8 cellular contexts compared by ENCODE assay signal in the genomic region with DNA sequence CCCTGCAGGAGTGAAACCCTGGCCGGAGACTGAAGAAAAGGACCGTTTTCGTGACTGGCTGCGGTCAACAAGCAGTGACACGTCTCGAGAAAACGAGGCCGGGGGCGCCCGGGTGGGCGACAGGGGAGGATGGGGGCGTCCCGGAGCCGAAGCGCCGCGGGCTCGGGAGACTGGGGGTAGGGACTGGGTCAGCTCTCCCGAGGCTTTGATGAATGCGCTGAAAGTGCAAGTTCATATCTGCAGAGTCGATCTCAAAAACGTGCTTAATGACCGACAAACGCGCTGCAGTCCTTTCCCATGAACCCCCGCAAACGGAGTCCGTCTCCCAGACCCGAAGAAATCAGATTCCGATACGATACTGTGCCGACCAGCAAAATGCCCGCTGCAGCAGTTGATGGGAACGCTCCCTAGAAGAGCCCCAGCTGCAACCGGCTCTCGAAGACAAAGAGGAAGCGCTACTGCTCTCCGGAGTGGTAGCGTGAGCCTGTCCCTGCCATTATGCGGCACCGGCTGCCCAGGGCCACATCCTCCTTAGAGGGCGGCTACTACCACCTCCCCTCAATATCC. TPM values are rescaled to one million over a fixed set of nuclear protein-coding genes. Genes with fewer than 3 reads are reported as not detected.
DNase-seq lines count a peak whose midpoint lies in the region; ATAC-seq, FAIRE-seq and TF ChIP-seq lines count a peak whose summit lies in the region.

No MANE protein-coding gene starts in this region.

- H3K27me3 Mint-ChIP-seq in activated CD4-positive, alpha-beta T cell treated with anti-CD3 and anti-CD28 coated beads, Interleukin-2, amount 10 ng/mL, durations not matched to agents 7 days and 5 days, result peaks cover 9% of the 10 kb centered on the region
- peaks cover 7 to 13% of the 10 kb centered on the region in 2 donors for H3K27me3 Mint-ChIP-seq in effector memory CD8-positive, alpha-beta T cell
- H3K27me3 Mint-ChIP-seq in memory B cell, result peaks cover 10% of the 10 kb centered on the region

- CTCF ChIA-PET in activated CD4-positive, alpha-beta T cell treated with anti-CD3 and anti-CD28 coated beads, Interleukin-2, amount 10 ng/mL, durations not matched to agents 7 days and 5 days (lab: Charles Lee), result interaction anchor here (2.1 kb wide), 1 partner anchor 15 kb away, joined by 5 read pairs; no protein-coding TSS in a partner anchor

- peak overlapping the region; percentile 77 for H3K4me3 Mint-ChIP-seq in activated CD4-positive, alpha-beta T cell treated with anti-CD3 and anti-CD28 coated beads, Interleukin-2, amount 10 ng/mL, durations not matched to agents 7 days and 5 days
- H3K4me3 Mint-ChIP-seq in effector memory CD8-positive, alpha-beta T cell, result peak overlapping the region; percentile 82 to 83
- peak overlapping the region; percentile 90 for H3K4me3 Mint-ChIP-seq in memory B cell

- peak overlapping the region; percentile 52 for H3K27ac Mint-ChIP-seq in activated CD4-positive, alpha-beta T cell treated with anti-CD3 and anti-CD28 coated beads, Interleukin-2, amount 10 ng/mL, durations not matched to agents 7 days and 5 days
- peak overlapping the region in 1 of 2 donors; percentile 56 for H3K27ac Mint-ChIP-seq in effector memory CD8-positive, alpha-beta T cell
- peak overlapping the region; percentile 17 for H3K27ac Mint-ChIP-seq in memory B cell

- peak; percentile 37 for ATAC-seq in GM18505 (IDR thresholded peaks at IDR 0.05; ENCODE audit: unreplicated experiment)
- ATAC-seq in HG02870 (IDR thresholded peaks at IDR 0.05; ENCODE audit: unreplicated experiment), result peak; percentile 46
- ATAC-seq in effector memory CD8-positive, alpha-beta T cell (replicated peaks), result peak; percentile 35
- ATAC-seq in memory B cell (ENCODE audit: low read depth), result peak; percentile 50

- FAIRE-seq in RCC 7860 (lab: Jason Lieb, UNC), result no peak

- no peaks in the 10 kb centered on the region for H3K36me3 Mint-ChIP-seq in activated CD4-positive, alpha-beta T cell treated with anti-CD3 and anti-CD28 coated beads, Interleukin-2, amount 10 ng/mL, durations not matched to agents 7 days and 5 days (ENCODE audit: low read depth)
- H3K36me3 Mint-ChIP-seq in effector memory CD8-positive, alpha-beta T cell (ENCODE audit: insufficient read depth), result no peaks in the 10 kb centered on the region
- H3K36me3 Mint-ChIP-seq in memory B cell, result no peaks in the 10 kb centered on the region

- DNase-seq in NCI-H2227 (lab: John Stamatoyannopoulos, UW; ENCODE audit: unreplicated experiment) (peak; percentile 61), memory B cell (ENCODE audit: low spot score in 2 of 2) (peak; percentile 29 to 30), RCC 7860 (ENCODE audit: low spot score) (no peak)
- peak; percentile 32 for DNase-seq in activated CD4-positive, alpha-beta T cell treated with anti-CD3 and anti-CD28 coated beads, Interleukin-2, amount 10 ng/mL, durations not matched to agents 7 days and 5 days
- DNase-seq in effector memory CD8-positive, alpha-beta T cell, result peak; percentile 12 to 15 (median 12)
- DNase-seq in stimulated activated naive CD4-positive, alpha-beta T cell treated with Interleukin-2 at 50 U/mL for 16 hours (lab: John Stamatoyannopoulos, UW), result peak; percentile 9

- H3K9me3 Mint-ChIP-seq in activated CD4-positive, alpha-beta T cell treated with anti-CD3 and anti-CD28 coated beads, Interleukin-2, amount 10 ng/mL, durations not matched to agents 7 days and 5 days, result no peaks in the 10 kb centered on the region
- H3K9me3 Mint-ChIP-seq in effector memory CD8-positive, alpha-beta T cell, result no peaks in the 10 kb centered on the region
- no peaks in the 10 kb centered on the region for H3K9me3 Mint-ChIP-seq in memory B cell

- peaks cover 18% of the 10 kb centered on the region for H3K4me1 Mint-ChIP-seq in activated CD4-positive, alpha-beta T cell treated with anti-CD3 and anti-CD28 coated beads, Interleukin-2, amount 10 ng/mL, durations not matched to agents 7 days and 5 days
- H3K4me1 Mint-ChIP-seq in effector memory CD8-positive, alpha-beta T cell (ENCODE audit: low read depth in 2 of 2), result peaks cover 0 to 6% of the 10 kb centered on the region in 2 donors
- peaks cover 5% of the 10 kb centered on the region for H3K4me1 Mint-ChIP-seq in memory B cell

- TF ChIP-seq POLR2A in GM18505 (IDR thresholded peaks at IDR 0.05; ENCODE audit: borderline replicate concordance, extremely low read depth, insufficient read depth, insufficient read length), result no peak

- POLR2A ChIA-PET in activated CD4-positive, alpha-beta T cell treated with anti-CD3 and anti-CD28 coated beads, Interleukin-2, amount 10 ng/mL, durations not matched to agents 7 days and 5 days (lab: Charles Lee), result no interaction called here

RNA-seq across cellular contexts. Expression of a gene that starts 0.8 kb away (rescaled TPM):
- 10 to 100 TPM; 14.1 to 14.6 TPM for total RNA-seq in activated CD4-positive, alpha-beta T cell treated with anti-CD3 and anti-CD28 coated beads, Interleukin-2, amount 10 ng/mL, durations not matched to agents 7 days and 5 days
